ENCODE assay signal across 8 cellular contexts in genomic region chr14:95432152-95433093, GRCh38.
DNase-seq lines count a peak whose midpoint lies in the region; ATAC-seq and TF ChIP-seq lines count a peak whose summit lies in the region.

No MANE protein-coding gene starts in this region.

- intact Hi-C loops in CD8-positive, alpha-beta T cell (cut with DNase I, micrococcal nuclease), result no loop called here
- intact Hi-C loops in thyroid gland (cut with DNase I), result loop anchor here (5.0 to 10.0 kb wide), 2 partner anchors 268 to 745 kb away; no protein-coding TSS in a partner anchor

- no peak for TF ChIP-seq CTCF in CD8-positive, alpha-beta T cell (IDR thresholded peaks at IDR 0.05)
- TF ChIP-seq CTCF in LNCaP clone FGC (IDR thresholded peaks at IDR 0.05; ENCODE audit: control insufficient read depth, extremely low read depth, insufficient read depth) (peak; percentile 97), thyroid gland (IDR thresholded peaks at IDR 0.05) (peak; percentile 49 to 88 (median 76))

- H3K27me3 ChIP-seq in CD8-positive, alpha-beta T cell (ENCODE audit: insufficient read depth, low read length), result no peaks in the 10 kb centered on the region
- no peaks in the 10 kb centered on the region for H3K27me3 ChIP-seq in thyroid gland

- no peak overlapping the region for H3K4me3 ChIP-seq in CD8-positive, alpha-beta T cell (ENCODE audit: low read depth, low read length)
- H3K4me3 ChIP-seq in LNCaP clone FGC (ENCODE audit: low read depth, low read length) (no peak overlapping the region), thyroid gland (replicated peaks in 1 of 3) (no peak overlapping the region)

- peak overlapping the region; percentile 37 for H3K27ac Mint-ChIP-seq in CD8-positive, alpha-beta T cell

- TF ChIP-seq POLR2A in thyroid gland (IDR thresholded peaks at IDR 0.05), result no peak

- ATAC-seq in CD8-positive, alpha-beta T cell, result no peak
- ATAC-seq in HG02885 (IDR thresholded peaks at IDR 0.05; ENCODE audit: poor library complexity, unreplicated experiment), result no peak

- POLR2A ChIA-PET in CD8-positive, alpha-beta T cell (lab: Charles Lee), result no interaction called here

- no peaks in the 10 kb centered on the region for H3K9me3 Mint-ChIP-seq in CD8-positive, alpha-beta T cell

- DNase-seq in CD8-positive, alpha-beta T cell, result no peak
- peak; percentile 28 for DNase-seq in LNCaP clone FGC (ENCODE audit: low read depth)
- peak; percentile 80 for DNase-seq in astrocyte of the hippocampus (ENCODE audit: low read depth, low spot score)
- DNase-seq in iris pigment epithelial cell (ENCODE audit: low read depth), result peak; percentile 37
- DNase-seq in thyroid gland, result peak; percentile 59 to 60
- no peak for DNase-seq in cerebellar nuclear complex (lab: John Stamatoyannopoulos, UW)
- no peak for DNase-seq in stimulated activated CD4-positive, alpha-beta T cell treated with anti-CD3 and anti-CD28 coated beads, Interleukin-4, amount 100 ng/mL, for 4 hours

- no peak overlapping the region for H3K27ac ChIP-seq in CD8-positive, alpha-beta T cell (ENCODE audit: low read depth, low read length)
- H3K27ac ChIP-seq in thyroid gland, result peak overlapping the region in 1 of 3 donors; percentile 12

- H3K36me3 Mint-ChIP-seq in CD8-positive, alpha-beta T cell, result peaks cover 89% of the 10 kb centered on the region

- H3K4me3 Mint-ChIP-seq in CD8-positive, alpha-beta T cell, result no peak overlapping the region

- CTCF ChIA-PET in CD8-positive, alpha-beta T cell (lab: Charles Lee), result interaction anchor here (2.0 to 3.5 kb wide), 2 partner anchors 10 to 95 kb away, joined by 8 to 13 read pairs; no protein-coding TSS in a partner anchor

- peaks cover under 1% of the 10 kb centered on the region for H3K4me1 Mint-ChIP-seq in CD8-positive, alpha-beta T cell (ENCODE audit: low read depth)

- H3K9me3 ChIP-seq in CD8-positive, alpha-beta T cell (ENCODE audit: low read length), result no peaks in the 10 kb centered on the region
- H3K9me3 ChIP-seq in thyroid gland, result no peaks in the 10 kb centered on the region

- peaks cover 54% of the 10 kb centered on the region for H3K36me3 ChIP-seq in CD8-positive, alpha-beta T cell (ENCODE audit: insufficient read depth, low read length)
- H3K36me3 ChIP-seq in thyroid gland, result peaks cover 13 to 17% of the 10 kb centered on the region in 2 donors

- H3K27me3 Mint-ChIP-seq in CD8-positive, alpha-beta T cell (ENCODE audit: low read depth), result no peaks in the 10 kb centered on the region

- no peaks in the 10 kb centered on the region for H3K4me1 ChIP-seq in CD8-positive, alpha-beta T cell (ENCODE audit: insufficient read depth, low read length)
- no peaks in the 10 kb centered on the region for H3K4me1 ChIP-seq in thyroid gland

- WGBS in thyroid gland, 2 donors, result 45 to 49% methylated on average over 17 to 20 of the region's 20 CpGs

Comparison
In these comparisons a context has a peak if more than half of its experiments do, and no peak if none do; other contexts are left out.
1. DNase-seq: peak in LNCaP clone FGC (single experiment), astrocyte of the hippocampus (single experiment), iris pigment epithelial cell (single experiment) and thyroid gland (2 of 2); none in CD8-positive, alpha-beta T cell (0 of 7), cerebellar nuclear complex (0 of 2) and stimulated activated CD4-positive, alpha-beta T cell treated with anti-CD3 and anti-CD28 coated beads, Interleukin-4, amount 100 ng/mL, for 4 hours (0 of 2).